In the genomic region with DNA sequence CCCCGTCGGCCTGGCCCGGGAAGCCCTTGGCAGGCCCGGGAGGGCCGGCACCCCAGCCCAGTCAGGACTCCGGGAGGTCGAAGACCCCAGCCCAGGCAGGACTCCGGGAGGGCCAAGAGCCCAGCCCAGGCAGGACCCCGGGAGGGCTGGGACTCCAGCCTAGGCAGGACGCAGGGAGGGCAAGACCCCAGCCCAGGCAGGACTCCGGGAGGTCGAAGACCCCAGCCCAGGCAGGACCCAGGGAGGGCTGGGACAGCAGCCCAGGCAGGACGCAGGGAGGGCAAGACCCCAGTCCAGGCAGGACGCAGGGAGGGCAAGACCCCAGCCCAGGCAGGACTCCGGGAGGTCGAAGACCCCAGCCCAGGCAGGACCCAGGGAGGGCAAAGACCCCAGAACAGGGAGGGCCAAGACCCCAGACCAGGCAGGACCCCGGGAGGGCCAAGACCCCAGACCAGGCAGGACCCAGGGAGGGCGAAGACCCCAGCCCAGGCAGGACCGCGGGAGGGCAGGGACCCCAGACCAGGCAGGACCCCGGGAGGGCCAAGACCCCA, we compare ENCODE assay signal across 8 cellular contexts. TPM values are rescaled to one million over a fixed set of nuclear protein-coding genes. Genes with fewer than 3 reads are reported as not detected.
DNase-seq lines count a peak whose midpoint lies in the region; ATAC-seq and TF ChIP-seq lines count a peak whose summit lies in the region.
"Not testable (repeated sequence)": the region's sequence is repeated elsewhere in the genome, so short reads cannot be mapped to it uniquely, and the experiment has no call there.
"Had no signal": no experiment of that assay in that cellular context is flagged by ENCODE, and none has a peak within 500 bp of the region (broad histone marks: within the 10 kb centered on the region; RNA-seq: fewer than 3 reads in every experiment).

No MANE protein-coding gene starts in this region.

- not testable (repeated sequence) for H3K27me3 Mint-ChIP-seq in activated CD8-positive, alpha-beta T cell treated with anti-CD3 and anti-CD28 coated beads for 36 hours

- peaks cover 22% of the 10 kb centered on the region for H3K4me1 Mint-ChIP-seq in activated CD8-positive, alpha-beta T cell treated with anti-CD3 and anti-CD28 coated beads for 36 hours (ENCODE audit: low read depth)

- DNase-seq in activated CD8-positive, alpha-beta T cell treated with anti-CD3 and anti-CD28 coated beads for 36 hours; heart right ventricle; mucosa of descending colon: not testable (repeated sequence)

- ATAC-seq in activated CD8-positive, alpha-beta T cell treated with anti-CD3 and anti-CD28 coated beads for 36 hours; heart right ventricle; mucosa of descending colon: not testable (repeated sequence)

- peaks cover 29% of the 10 kb centered on the region for H4K20me1 ChIP-seq in Loucy (ENCODE audit: insufficient read depth, low read length, poor library complexity, severe bottlenecking)

- TF ChIP-seq CTCF in Loucy (conservative IDR thresholded peaks at IDR 0.05; ENCODE audit: low read length); activated CD8-positive, alpha-beta T cell treated with anti-CD3 and anti-CD28 coated beads for 36 hours (IDR thresholded peaks at IDR 0.05); heart right ventricle (IDR thresholded peaks at IDR 0.05); mucosa of descending colon (IDR thresholded peaks at IDR 0.05): not testable (repeated sequence)

- H3K4me1 ChIP-seq in Loucy (ENCODE audit: insufficient read depth, low read length, poor library complexity, severe bottlenecking) (peaks cover 29% of the 10 kb centered on the region), heart right ventricle (peaks cover 8 to 30% (median 22%) of the 10 kb centered on the region in 9 donors), mucosa of descending colon (ENCODE audit: low read depth) (peaks cover 16% of the 10 kb centered on the region), skeletal muscle tissue (ENCODE audit: control insufficient read depth in 3 of 3, insufficient read depth in 3 of 3, low read length in 3 of 3) (peaks cover 21 to 33% (median 24%) of the 10 kb centered on the region in 3 donors)

- H3K36me3 ChIP-seq in Loucy (ENCODE audit: insufficient read depth, low read length); heart right ventricle; mucosa of descending colon (ENCODE audit: low read depth); skeletal muscle tissue (ENCODE audit: control insufficient read depth in 3 of 3, insufficient read depth in 3 of 3, low read length in 3 of 3): not testable (repeated sequence)

- not testable (repeated sequence) for H3K27ac Mint-ChIP-seq in activated CD8-positive, alpha-beta T cell treated with anti-CD3 and anti-CD28 coated beads for 36 hours

- H3K4me3 ChIP-seq in GM08714 (ENCODE audit: low read length): peak overlapping the region; percentile 72
- H3K4me3 ChIP-seq in Loucy (ENCODE audit: low read length, poor library complexity, severe bottlenecking): peak overlapping the region; percentile 98
- H3K4me3 ChIP-seq in heart right ventricle: peak overlapping the region; percentile 88 to 99 (median 94)
- H3K4me3 ChIP-seq in mucosa of descending colon: peak overlapping the region; percentile 77
- H3K4me3 ChIP-seq in skeletal muscle tissue (ENCODE audit: low read length in 3 of 3): peak overlapping the region; percentile 83 to 90 (median 87)

- not testable (repeated sequence) for H3K9me2 ChIP-seq in Loucy (replicated peaks; ENCODE audit: low read depth, low read length)

- H3K9ac ChIP-seq in Loucy (ENCODE audit: low read depth, low read length, poor library complexity, severe bottlenecking) (peak overlapping the region; percentile 99), skeletal muscle tissue (ENCODE audit: low read depth in 1 of 3, low read length in 3 of 3) (peak overlapping the region; percentile 93 to 97 (median 96))

- H3K4me3 Mint-ChIP-seq in activated CD8-positive, alpha-beta T cell treated with anti-CD3 and anti-CD28 coated beads for 36 hours: peak overlapping the region; percentile 68

- POLR2A ChIA-PET in activated CD8-positive, alpha-beta T cell treated with anti-CD3 and anti-CD28 coated beads for 36 hours (lab: Charles Lee): not testable (repeated sequence)

- CTCF ChIA-PET in activated CD8-positive, alpha-beta T cell treated with anti-CD3 and anti-CD28 coated beads for 36 hours (lab: Charles Lee): not testable (repeated sequence)

- peak overlapping the region; percentile 79; the same call in 1 of the 2 replicates for H2AFZ ChIP-seq in Loucy (ENCODE audit: low read length)

- intact Hi-C loops in activated CD8-positive, alpha-beta T cell treated with anti-CD3 and anti-CD28 coated beads for 36 hours (cut with micrococcal nuclease); heart right ventricle (cut with DNase I); mucosa of descending colon (cut with DNase I, micrococcal nuclease): not testable (repeated sequence)

- not testable (repeated sequence) for H3K36me3 Mint-ChIP-seq in activated CD8-positive, alpha-beta T cell treated with anti-CD3 and anti-CD28 coated beads for 36 hours (ENCODE audit: low read depth)

- H3F3A ChIP-seq in Loucy (ENCODE audit: low read depth): not testable (repeated sequence)

- 3 to 5% methylated on average over 21 of the region's 21 CpGs for WGBS in heart right ventricle, 2 donors

- peaks cover 55% of the 10 kb centered on the region for H3K79me2 ChIP-seq in Loucy (ENCODE audit: insufficient read depth, low read length)

- peak overlapping the region; percentile 99 for H3K4me2 ChIP-seq in Loucy (ENCODE audit: low read depth, low read length, poor library complexity, severe bottlenecking)

- not testable (repeated sequence) for H3K9me3 Mint-ChIP-seq in activated CD8-positive, alpha-beta T cell treated with anti-CD3 and anti-CD28 coated beads for 36 hours

- not testable (repeated sequence) for H3K27me3 ChIP-seq in Loucy (ENCODE audit: insufficient read depth, low read length, poor library complexity, severe bottlenecking); heart right ventricle; skeletal muscle tissue (ENCODE audit: control insufficient read depth in 3 of 3, insufficient read depth in 3 of 3, low read length in 3 of 3)

- H3K27ac ChIP-seq in cingulate gyrus (ENCODE audit: low read depth, low read length): peak overlapping the region; percentile 10
- peak overlapping the region; percentile 67 to 97 (median 92) for H3K27ac ChIP-seq in heart right ventricle
- H3K27ac ChIP-seq in skeletal muscle tissue (ENCODE audit: low read depth, low read length): peak overlapping the region; percentile 64

- H3K9me3 ChIP-seq in Loucy (ENCODE audit: insufficient read depth, low read depth, low read length); heart right ventricle; mucosa of descending colon; skeletal muscle tissue (ENCODE audit: control insufficient read depth in 3 of 3, low read length in 3 of 3): not testable (repeated sequence)

RNA-seq across cellular contexts. Expression of a gene that starts 0.5 kb away (rescaled TPM):
- total RNA-seq in activated CD8-positive, alpha-beta T cell treated with anti-CD3 and anti-CD28 coated beads for 36 hours: 10 to 100 TPM; 23.9 to 25.6 TPM
- total RNA-seq in heart right ventricle (10 to 100 TPM; 17.5 to 26.1 (median 20.9) TPM), mucosa of descending colon (10 to 100 TPM; 45.5 to 66.9 (median 56.7) TPM), skeletal muscle tissue (23.0 TPM)
- 10 to 100 TPM; 21.7 to 50.8 TPM for polyA plus RNA-seq in heart right ventricle

RNA-seq across cellular contexts. Expression of a gene that starts 17.2 kb away (rescaled TPM):
- under 1 TPM in 1 of 2 experiments, not detected in 1; 0.23 TPM for total RNA-seq in activated CD8-positive, alpha-beta T cell treated with anti-CD3 and anti-CD28 coated beads for 36 hours
- 10 to 100 TPM in 9 of 10 donors, 1 to 10 TPM in 1; 9.8 to 16.9 (median 12.3) TPM for total RNA-seq in heart right ventricle
- polyA plus RNA-seq in heart right ventricle: 10 to 100 TPM in 1 of 2 donors, 1 to 10 TPM in 1; 8.8 to 28.5 TPM
- total RNA-seq in mucosa of descending colon: 10 to 100 TPM in 2 of 3 donors, 1 to 10 TPM in 1; 9.9 to 14.1 (median 11.5) TPM
- total RNA-seq in skeletal muscle tissue: 4.2 TPM
- total RNA-seq: myocyte had no signal

RNA-seq across cellular contexts. Expression of a gene that starts 31.8 kb away (rescaled TPM):
- total RNA-seq in activated CD8-positive, alpha-beta T cell treated with anti-CD3 and anti-CD28 coated beads for 36 hours: 10 to 100 TPM; 14.7 to 17.8 TPM
- total RNA-seq in heart right ventricle (1 to 10 TPM; 4.0 to 7.5 (median 6.1) TPM), mucosa of descending colon (10 to 100 TPM; 26.1 to 52.5 (median 50.7) TPM), skeletal muscle tissue (978 TPM)
- 1 to 10 TPM; 3.3 to 8.1 TPM for polyA plus RNA-seq in heart right ventricle

RNA-seq across cellular contexts. Expression of a gene that starts 32.1 kb away (rescaled TPM):
- total RNA-seq in activated CD8-positive, alpha-beta T cell treated with anti-CD3 and anti-CD28 coated beads for 36 hours: 100 to 1,000 TPM; 221 to 234 TPM
- total RNA-seq in heart right ventricle: 1,000 to 10,000 TPM in 5 of 10 donors, 100 to 1,000 TPM in 5; 651 to 1,196 (median 982) TPM
- polyA plus RNA-seq in heart right ventricle: 1,000 to 10,000 TPM in 1 of 2 donors, 100 to 1,000 TPM in 1; 999 to 4,239 TPM
- total RNA-seq in mucosa of descending colon: 100 to 1,000 TPM; 330 to 467 (median 399) TPM
- total RNA-seq in skeletal muscle tissue: 220 TPM

Comparison
In these comparisons a context has a peak if more than half of its experiments do, and no peak if none do; other contexts are left out.
1. H3K27ac ChIP-seq: peak in every context shown above with its lines; median percentile 92 in heart right ventricle; 64 in skeletal muscle tissue; 10 in cingulate gyrus.
2. RNA of a gene that starts 31.8 kb away (total RNA-seq): 978 TPM in skeletal muscle tissue (single experiment); 26.1 to 52.5 TPM in mucosa of descending colon, 14.7 to 17.8 TPM in activated CD8-positive, alpha-beta T cell treated with anti-CD3 and anti-CD28 coated beads for 36 hours and 4.0 to 7.5 TPM in heart right ventricle; every median in the first group is over 10 times any median in the second.
3. Peak in every context shown above with its lines, with median percentiles within 50 percentile points of each other: H3K4me3 ChIP-seq.